Comparison of ENCODE assay signal across 8 cellular contexts in genomic region chr6:157184202-157185015, GRCh38.
A peak's percentile ranks its signal among the peaks of the same experiment; 100 is the strongest.
DNase-seq lines count a peak whose midpoint lies in the region; ATAC-seq and TF ChIP-seq lines count a peak whose summit lies in the region.

No MANE protein-coding gene starts in this region.

- H3K27me3 Mint-ChIP-seq in chondrocyte (ENCODE audit: low read depth): no peaks in the 10 kb centered on the region

- peak overlapping the region; percentile 45 for H3K27ac Mint-ChIP-seq in chondrocyte (ENCODE audit: unreplicated experiment)

- peak; percentile 8 for DNase-seq in NK-92 treated with Interleukin-12 subunit alpha and Interleukin-12 subunit beta, amount 100 ng/mL, for 24 hours (lab: John Stamatoyannopoulos, UW)
- DNase-seq in NK-92 (lab: John Stamatoyannopoulos, UW; ENCODE audit: unreplicated experiment) (no peak), NCI-H2107 (lab: John Stamatoyannopoulos, UW) (peak; percentile 43), chondrocyte (ENCODE audit: low spot score) (no peak), left kidney (ENCODE audit: low read depth, low spot score) (peak; percentile 76)
- peak; percentile 56 to 63 for DNase-seq in activated CD4-positive, alpha-beta T cell treated with anti-CD3 and anti-CD28 coated beads for 4 hours
- peak; percentile 67 to 70 for DNase-seq in stimulated activated CD4-positive, alpha-beta T cell treated with anti-CD3 and anti-CD28 coated beads, Interleukin-2, amount 100 ng/mL, for 24 hours

- TF ChIP-seq CTCF in chondrocyte (IDR thresholded peaks at IDR 0.05): peak; percentile 96

- H3K4me3 Mint-ChIP-seq in chondrocyte (ENCODE audit: unreplicated experiment): no peak overlapping the region

- peaks cover 18% of the 10 kb centered on the region for H3K4me1 Mint-ChIP-seq in chondrocyte (ENCODE audit: low read depth)

- no peaks in the 10 kb centered on the region for H3K9me3 Mint-ChIP-seq in chondrocyte (ENCODE audit: low read depth)

- peaks cover 2% of the 10 kb centered on the region for H3K36me3 Mint-ChIP-seq in chondrocyte (ENCODE audit: low read depth)

- no peak for ATAC-seq in GM19328 (IDR thresholded peaks at IDR 0.05; ENCODE audit: unreplicated experiment)

Comparison
In these comparisons a context has a peak if more than half of its experiments do, and no peak if none do; other contexts are left out.
1. DNase-seq: peak in NK-92 treated with Interleukin-12 subunit alpha and Interleukin-12 subunit beta, amount 100 ng/mL, for 24 hours (single experiment), NCI-H2107 (single experiment), activated CD4-positive, alpha-beta T cell treated with anti-CD3 and anti-CD28 coated beads for 4 hours (2 of 2), left kidney (single experiment) and stimulated activated CD4-positive, alpha-beta T cell treated with anti-CD3 and anti-CD28 coated beads, Interleukin-2, amount 100 ng/mL, for 24 hours (2 of 2); none in NK-92 (single experiment) and chondrocyte (single experiment).